ENCODE assay signal across 19 cellular contexts in genomic region chr3:192888121-192888520, GRCh38. TPM values are rescaled to one million over a fixed set of nuclear protein-coding genes. Genes with fewer than 3 reads are reported as not detected.
A peak's percentile ranks its signal among the peaks of the same experiment; 100 is the strongest.
DNase-seq lines count a peak whose midpoint lies in the region; ATAC-seq, FAIRE-seq and TF ChIP-seq lines count a peak whose summit lies in the region.
"Had no signal": no experiment of that assay in that cellular context is flagged by ENCODE, and none has a peak within 500 bp of the region (broad histone marks: within the 10 kb centered on the region; RNA-seq: fewer than 3 reads in every experiment).

No MANE protein-coding gene starts in this region.

- peaks cover 81% of the 10 kb centered on the region for H3K4me1 ChIP-seq in KMS-11 (ENCODE audit: low read depth, poor library complexity, severe bottlenecking)
- peaks cover 1 to 25% (median 23%) of the 10 kb centered on the region in 4 experiments; a peak in 6 of 7 replicates for H3K4me1 ChIP-seq in H1 (replicated peaks in 1 of 4; ENCODE audit: control insufficient read depth in 3 of 4, insufficient read depth in 4 of 4, low read length in 3 of 4)
- H3K4me1 ChIP-seq in aorta (ENCODE audit: control insufficient read depth in 1 of 2, insufficient read depth in 2 of 2, low read length in 2 of 2) = no peaks in the 10 kb centered on the region

- H3K9me3 Mint-ChIP-seq in mesothelial cell of epicardium = no peaks in the 10 kb centered on the region
- H3K9me3 Mint-ChIP-seq: dendritic cell treated with granulocyte-macrophage colony-stimulating factor and Interleukin-4, amounts not matched to agents 40 ng/mL and 50 ng/mL, for 4 days; memory B cell had no signal

- no peak overlapping the region for H4K91ac ChIP-seq in H1 (replicated peaks; ENCODE audit: insufficient read length, low read length)

- TF ChIP-seq CTCF in KMS-11 (conservative IDR thresholded peaks at IDR 0.05; ENCODE audit: low read depth, low read length) = no peak
- no peak for TF ChIP-seq CTCF in H1 (IDR thresholded peaks at IDR 0.05; ENCODE audit: control extremely low read depth in 1 of 3, insufficient read depth in 1 of 3, low read depth in 1 of 3, low read length in 3 of 3)
- no peak for TF ChIP-seq CTCF in mesothelial cell of epicardium (IDR thresholded peaks at IDR 0.05; ENCODE audit: unreplicated experiment)

- no peak for FAIRE-seq in H1 (lab: Jason Lieb, UNC)
- FAIRE-seq: TTC549, urothelium cell line had no signal

- H3K14ac ChIP-seq in H1 (ENCODE audit: insufficient read length) = no peak overlapping the region

- DNase-seq in Caki2 (ENCODE audit: low read depth) (peak; percentile 90), H1 (ENCODE audit: low read depth in 1 of 2, low spot score in 2 of 2) (no peak), mesothelial cell of epicardium (ENCODE audit: low spot score in 2 of 2, unreplicated experiment in 2 of 2) (no peak), RKO (ENCODE audit: low spot score) (no peak), HuH-7.5 (ENCODE audit: low spot score) (no peak), aorta (no peak)
- DNase-seq: activated gamma-delta T cell; KBM-7; NCI-H1417; NCI-H446; occipital lobe; spleen; stimulated activated naive CD4-positive, alpha-beta T cell treated with Interleukin-2 at 50 U/mL for 16 hours had no signal

- peaks cover 2% of the 10 kb centered on the region; the same call in 1 of the 2 replicates for H3K79me1 ChIP-seq in H1 (ENCODE audit: low read depth, low read length)

- no peak overlapping the region for H4K8ac ChIP-seq in H1 (ENCODE audit: extremely low read depth, insufficient read depth, low read length)

- H2BK12ac ChIP-seq in H1 (ENCODE audit: low read depth, low read length) = no peak overlapping the region

- no peaks in the 10 kb centered on the region for H3K27me3 Mint-ChIP-seq in mesothelial cell of epicardium (ENCODE audit: low read depth)
- H3K27me3 Mint-ChIP-seq: memory B cell had no signal

- H2BK5ac ChIP-seq in H1 (ENCODE audit: low read depth, low read length) = no peak overlapping the region

- H3K4me2 ChIP-seq in KMS-11 (peak overlapping the region; percentile 71), H1 (ENCODE audit: insufficient read depth in 1 of 2, low read depth in 2 of 2, low read length in 2 of 2) (peak overlapping the region; percentile 15 to 46; a peak in 1 of 4 replicates)

- H3K9ac ChIP-seq in KMS-11 (no peak overlapping the region), H1 (replicated peaks in 1 of 4; ENCODE audit: extremely low read depth in 1 of 4, low read depth in 3 of 4, low read length in 3 of 4) (no peak overlapping the region)

- intact Hi-C loops in aorta (cut with DNase I) = no loop called here

- TF ChIP-seq POLR2A in H1 (IDR thresholded peaks at IDR 0.05; ENCODE audit: control extremely low read depth in 1 of 2, low read depth in 2 of 2, low read length in 2 of 2) = no peak

- H2BK120ac ChIP-seq in H1 (replicated peaks; ENCODE audit: low read depth, low read length) = no peak overlapping the region

- H3K4me3 ChIP-seq in KMS-11 (IDR thresholded peaks at IDR 0.05; ENCODE audit: insufficient read depth, low read depth, low read length) (no peak overlapping the region), H1 (ENCODE audit: extremely low read depth in 1 of 4, insufficient read depth in 2 of 4, low read depth in 3 of 4, low read length in 4 of 4) (no peak overlapping the region), aorta (ENCODE audit: low read length in 2 of 2) (no peak overlapping the region)
- H3K4me3 ChIP-seq: spleen had no signal

- H3K27ac Mint-ChIP-seq in mesothelial cell of epicardium = peak overlapping the region; percentile 92
- H3K27ac Mint-ChIP-seq: dendritic cell treated with granulocyte-macrophage colony-stimulating factor and Interleukin-4, amounts not matched to agents 40 ng/mL and 50 ng/mL, for 4 days had no signal

- no peak overlapping the region for H2BK20ac ChIP-seq in H1 (ENCODE audit: low read length)

- no peak for TF ChIP-seq EP300 in H1 (IDR thresholded peaks at IDR 0.05; ENCODE audit: borderline replicate concordance in 1 of 2, low read depth in 2 of 2, low read length in 2 of 2)

- H3K79me2 ChIP-seq in KMS-11 (ENCODE audit: insufficient read depth, low read depth) (peaks cover 92% of the 10 kb centered on the region), H1 (ENCODE audit: control insufficient read depth in 1 of 2, insufficient read depth in 2 of 2, low read length in 2 of 2) (peaks cover 0 to 92% of the 10 kb centered on the region in 2 experiments; a peak in 3 of 4 replicates)

- no peak overlapping the region for H3K4me3 Mint-ChIP-seq in mesothelial cell of epicardium
- H3K4me3 Mint-ChIP-seq: dendritic cell treated with granulocyte-macrophage colony-stimulating factor and Interleukin-4, amounts not matched to agents 40 ng/mL and 50 ng/mL, for 4 days; memory B cell had no signal

- no peak overlapping the region for H2AK5ac ChIP-seq in H1 (ENCODE audit: low read depth, low read length)

- no peak overlapping the region for H2AFZ ChIP-seq in KMS-11 (ENCODE audit: low read depth)
- H2AFZ ChIP-seq in H1 (ENCODE audit: low read length) = no peak overlapping the region

- no peak overlapping the region for H2BK15ac ChIP-seq in H1 (ENCODE audit: low read length)

- peaks cover 73% of the 10 kb centered on the region for H3K4me1 Mint-ChIP-seq in mesothelial cell of epicardium

- H3K23me2 ChIP-seq in H1 (ENCODE audit: low read depth, low read length) = no peaks in the 10 kb centered on the region

- no peak overlapping the region for H4K5ac ChIP-seq in H1 (ENCODE audit: insufficient read length, low read depth, low read length)

- H3K36me3 Mint-ChIP-seq in mesothelial cell of epicardium = no peaks in the 10 kb centered on the region
- H3K36me3 Mint-ChIP-seq: memory B cell had no signal

- no peak overlapping the region for H3K4ac ChIP-seq in H1 (replicated peaks; ENCODE audit: insufficient read length, low read depth, low read length)

- no peak overlapping the region for H3K27ac ChIP-seq in KMS-11
- H3K27ac ChIP-seq in H1 (ENCODE audit: low read depth, low read length) = no peak overlapping the region
- no peak overlapping the region for H3K27ac ChIP-seq in aorta (ENCODE audit: low read depth in 1 of 2, low read length in 2 of 2)
- H3K27ac ChIP-seq: spleen had no signal

- H3K9me3 ChIP-seq in H1 (ENCODE audit: insufficient read depth in 2 of 2, low read depth in 1 of 2, low read length in 1 of 2) (no peaks in the 10 kb centered on the region), aorta (ENCODE audit: control insufficient read depth, low read length) (no peaks in the 10 kb centered on the region)
- H3K9me3 ChIP-seq: spleen had no signal

- H4K20me1 ChIP-seq in KMS-11 (ENCODE audit: insufficient read depth) (no peaks in the 10 kb centered on the region), H1 (replicated peaks in 1 of 2; ENCODE audit: control insufficient read depth in 1 of 2, insufficient read depth in 2 of 2, low read length in 2 of 2) (peaks cover 0 to 3% of the 10 kb centered on the region in 2 experiments)

- H3K23ac ChIP-seq in H1 (ENCODE audit: insufficient read length) = no peak overlapping the region

- no peaks in the 10 kb centered on the region for H3K36me3 ChIP-seq in KMS-11 (ENCODE audit: insufficient read depth)
- H3K36me3 ChIP-seq in H1 (ENCODE audit: control insufficient read depth in 2 of 4, insufficient read depth in 4 of 4, low read length in 3 of 4) = no peaks in the 10 kb centered on the region
- H3K36me3 ChIP-seq in aorta (ENCODE audit: control insufficient read depth in 1 of 2, insufficient read depth in 2 of 2, low read length in 1 of 2) = no peaks in the 10 kb centered on the region
- H3K36me3 ChIP-seq: spleen had no signal

- H3K27me3 ChIP-seq in KMS-11 (ENCODE audit: insufficient read depth, low read depth) (no peaks in the 10 kb centered on the region), H1 (replicated peaks in 1 of 4; ENCODE audit: control insufficient read depth in 3 of 4, extremely low read depth in 1 of 4, insufficient read depth in 3 of 4, low read length in 3 of 4) (no peaks in the 10 kb centered on the region), aorta (ENCODE audit: control insufficient read depth in 1 of 2, insufficient read depth in 2 of 2, low read length in 1 of 2) (no peaks in the 10 kb centered on the region)
- H3K27me3 ChIP-seq: spleen had no signal

- 93% methylated on average over 4 of the region's 4 CpGs; no CpG with 5 or more reads in 1 of the 2 experiments for WGBS in H1 (ENCODE audit: extremely low coverage in 1 of 2, insufficient coverage in 1 of 2, insufficient read length in 1 of 2, insufficient replicate concordance in 2 of 2, low coverage in 1 of 2, low lambda C conversion rate in 2 of 2, missing lambda C conversion rate in 1 of 2), 2 experiments
- 70 to 80% methylated on average over 4 of the region's 4 CpGs for WGBS in aorta, 2 donors

- POLR2A ChIA-PET in H1 (lab: Charles Lee; ENCODE audit: partially characterized antibody) = interaction anchor here (1.2 to 2.0 kb wide), 5 partner anchors 9 to 29 kb away, joined by 3 to 11 read pairs (median 7); partner anchors contain the start of gene MB21D2

- no peak overlapping the region for H3K56ac ChIP-seq in H1 (replicated peaks; ENCODE audit: insufficient read length, low read depth, low read length)

- ATAC-seq in GM18498 (IDR thresholded peaks at IDR 0.05; ENCODE audit: unreplicated experiment) (no peak), aorta (ENCODE audit: low FRiP score) (no peak)

- no peak overlapping the region for H3K18ac ChIP-seq in H1 (ENCODE audit: extremely low read depth, low read length)

- CTCF ChIA-PET in H1 (lab: Charles Lee; ENCODE audit: partially characterized antibody) = interaction anchor here (0.9 to 3.1 kb wide), 12 partner anchors 8 to 153 kb away, joined by 3 to 18 read pairs (median 4); no protein-coding TSS in a partner anchor

- no peak for TF ChIP-seq RAD21 in H1 (IDR thresholded peaks at IDR 0.05 in 1 of 2, conservative IDR thresholded peaks at IDR 0.05 in 1 of 2; ENCODE audit: low read depth in 2 of 2, low read length in 2 of 2)

- in situ Hi-C loops in Caki2 (cut with HindIII; ENCODE audit: low pct_unique_long_range_greater_than_20kb, low sequenced_read_pairs) = loop anchor here (25.0 kb wide), 1 partner anchor 699 kb away; the partner anchor contains the start of gene OPA1

TF ChIP-seq in H1, 55 proteins besides CTCF, POLR2A, EP300 and RAD21 (continues in another document):
- TF ChIP-seq SP1 (IDR thresholded peaks at IDR 0.05; ENCODE audit: low read depth, low read length) (no peak), POU5F1 (IDR thresholded peaks at IDR 0.05; ENCODE audit: low read depth, low read length) (no peak)

RNA-seq across cellular contexts. Expression of gene MB21D2, which starts 29.5 kb away (rescaled TPM):
- total RNA-seq in Caki2 (2014; rRNA removed; shearing (Covaris generic); ENCODE audit: low replicate concordance) = 3.3 and 9.2 TPM in 2 replicates
- total RNA-seq in H1 (2021; fragmentation: NEBNext Ultra II Directional; extraction: Animal tissue kit (Norgen Biotek cat#: 25700)) = 20.7 and 21.0 TPM in 2 replicates
- 10.0 and 10.1 TPM in 2 replicates for polyA plus RNA-seq in H1 (2011; rRNA removed)
- polyA plus RNA-seq in H1 (2011; cell fraction: cytosol; rRNA removed) = 8.7 TPM
- 9.1 TPM for polyA plus RNA-seq in H1 (2011; cell fraction: nucleus; rRNA removed)
- 6.9 to 12.6 TPM (median 8.7 TPM) in 4 replicates for polyA plus RNA-seq in H1 (2012, experiment 1 of 2)
- 3.4 TPM for polyA plus RNA-seq in H1 (2012, experiment 2 of 2)
- 12.0 TPM for polyA plus RNA-seq in H1 (2013, experiment 1 of 2)
- polyA plus RNA-seq in H1 (2013, experiment 2 of 2) = 12.6 TPM
- 23.3 and 27.7 TPM in 2 replicates for polyA minus RNA-seq in H1 (2011; rRNA and poly(A)+ RNA removed)
- 9.5 TPM for polyA minus RNA-seq in H1 (2011; cell fraction: cytosol; rRNA and poly(A)+ RNA removed)
- polyA minus RNA-seq in H1 (2011; cell fraction: nucleus; rRNA and poly(A)+ RNA removed) = 17.0 TPM
- total RNA-seq in mesothelial cell of epicardium = 8.5 to 9.4 TPM (median 9.1 TPM) in 3 replicates
- 1 to 10 TPM; 3.9 to 4.5 TPM for total RNA-seq in aorta
- 1 to 10 TPM; 3.3 to 5.3 TPM for polyA plus RNA-seq in aorta
